ENCODE assay signal across 1 cellular context in genomic region chr1:180785306-180785705, GRCh38.
TF ChIP-seq lines count a peak whose summit lies in the region.

No MANE protein-coding gene starts in this region.

TF ChIP-seq in SK-N-SH, 30 proteins besides CTCF, POLR2A, EP300 and RAD21 (continued from another document):
- TF ChIP-seq NRF1 (IDR thresholded peaks at IDR 0.05; ENCODE audit: low read depth, low read length), result no peak
- TF ChIP-seq MAX (IDR thresholded peaks at IDR 0.05; ENCODE audit: low read depth), result no peak
- no peak for TF ChIP-seq PBX3 (IDR thresholded peaks at IDR 0.05)
- no peak for TF ChIP-seq POLR2AphosphoS5 (IDR thresholded peaks at IDR 0.05; ENCODE audit: low read depth, low read length)
- TF ChIP-seq RCOR1 (IDR thresholded peaks at IDR 0.05; ENCODE audit: low read length), result no peak
- TF ChIP-seq RFX5 (IDR thresholded peaks at IDR 0.05; ENCODE audit: low read length), result no peak
- no peak for TF ChIP-seq GATA2 (CRISPR knock-in tag; IDR thresholded peaks at IDR 0.05)
- TF ChIP-seq USF2 (IDR thresholded peaks at IDR 0.05; ENCODE audit: borderline replicate concordance, low read depth, low read length), result no peak
- TF ChIP-seq FOXM1 (IDR thresholded peaks at IDR 0.05; ENCODE audit: low read depth), result no peak
- TF ChIP-seq TCF12 (IDR thresholded peaks at IDR 0.05), result no peak
